Comparison of ENCODE assay signal across 1 cellular context in the genomic region with DNA sequence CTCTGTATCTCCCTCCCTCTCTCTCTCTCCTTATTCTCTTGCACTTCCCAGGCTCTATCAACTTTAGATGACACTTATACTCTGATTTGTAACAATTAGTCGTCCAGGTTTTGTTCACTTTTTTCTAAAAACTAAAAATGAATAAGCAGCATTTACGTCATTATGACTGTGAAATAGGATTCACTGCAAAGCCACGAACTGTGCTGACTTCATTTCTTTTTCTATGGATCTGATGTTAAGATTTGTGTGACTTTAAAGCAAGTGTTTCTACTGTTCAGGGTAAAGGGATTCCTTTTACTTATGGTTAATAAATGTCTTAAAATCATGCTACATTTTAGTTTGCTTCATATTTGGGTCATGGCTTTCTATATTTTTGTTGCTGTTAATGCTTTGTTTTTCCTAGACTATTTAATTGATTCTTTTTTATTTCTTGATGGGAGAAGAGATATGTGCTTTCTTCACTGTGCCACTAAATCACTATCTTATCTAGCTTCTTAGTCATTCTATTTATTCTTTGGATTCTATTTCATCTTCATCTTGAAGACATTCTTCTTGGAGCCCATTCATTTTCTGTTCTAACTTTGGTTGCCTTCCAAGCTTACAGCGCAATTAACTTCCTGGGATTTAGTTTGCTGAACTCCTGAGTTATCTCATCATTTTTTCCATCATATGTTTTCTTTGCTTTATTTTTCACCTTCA.
A peak's percentile ranks its signal among the peaks of the same experiment; 100 is the strongest.
TF ChIP-seq lines count a peak whose summit lies in the region.

No MANE protein-coding gene starts in this region.

TF ChIP-seq in SK-N-SH treated with all-trans-retinoic acid at 6 μM for 48 hours, 23 proteins besides CTCF, POLR2A, EP300 and RAD21 (continued from another document):
- TF ChIP-seq, protein P1, sequence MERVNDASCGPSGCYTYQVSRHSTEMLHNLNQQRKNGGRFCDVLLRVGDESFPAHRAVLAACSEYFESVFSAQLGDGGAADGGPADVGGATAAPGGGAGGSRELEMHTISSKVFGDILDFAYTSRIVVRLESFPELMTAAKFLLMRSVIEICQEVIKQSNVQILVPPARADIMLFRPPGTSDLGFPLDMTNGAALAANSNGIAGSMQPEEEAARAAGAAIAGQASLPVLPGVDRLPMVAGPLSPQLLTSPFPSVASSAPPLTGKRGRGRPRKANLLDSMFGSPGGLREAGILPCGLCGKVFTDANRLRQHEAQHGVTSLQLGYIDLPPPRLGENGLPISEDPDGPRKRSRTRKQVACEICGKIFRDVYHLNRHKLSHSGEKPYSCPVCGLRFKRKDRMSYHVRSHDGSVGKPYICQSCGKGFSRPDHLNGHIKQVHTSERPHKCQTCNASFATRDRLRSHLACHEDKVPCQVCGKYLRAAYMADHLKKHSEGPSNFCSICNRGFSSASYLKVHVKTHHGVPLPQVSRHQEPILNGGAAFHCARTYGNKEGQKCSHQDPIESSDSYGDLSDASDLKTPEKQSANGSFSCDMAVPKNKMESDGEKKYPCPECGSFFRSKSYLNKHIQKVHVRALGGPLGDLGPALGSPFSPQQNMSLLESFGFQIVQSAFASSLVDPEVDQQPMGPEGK (CRISPR knock-in tag; IDR thresholded peaks at IDR 0.05; ENCODE audit: borderline replicate concordance): peak; percentile 36; the same call in 1 of the 2 replicates
